In the genomic region with DNA sequence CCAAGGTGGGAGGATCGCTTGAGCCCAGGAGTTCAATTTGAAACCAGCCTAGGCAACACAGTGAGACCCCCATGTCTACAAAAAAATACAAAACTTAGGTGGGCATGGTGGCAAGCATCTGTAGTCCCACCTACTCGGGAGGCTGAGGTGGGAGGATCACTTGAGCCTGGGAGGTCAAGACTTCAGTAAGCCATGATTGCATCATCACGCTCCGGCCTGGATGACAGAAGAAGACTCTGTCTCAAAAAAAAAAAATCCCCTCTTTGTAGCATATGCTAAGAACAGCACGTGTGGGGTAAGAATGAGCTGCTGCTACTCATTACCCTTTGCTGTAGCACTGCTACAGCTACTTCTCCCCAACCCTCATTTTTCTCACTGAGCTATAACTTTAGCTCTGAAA, we compare ENCODE assay signal across 32 cellular contexts. TPM values are rescaled to one million over a fixed set of nuclear protein-coding genes. Genes with fewer than 3 reads are reported as not detected.
"Had no signal": no experiment of that assay in that cellular context is flagged by ENCODE, and none has a peak within 500 bp of the region (broad histone marks: within the 10 kb centered on the region; RNA-seq: fewer than 3 reads in every experiment).

No MANE protein-coding gene starts in this region.

- H3K9me3 Mint-ChIP-seq: activated B cell treated with CpG ODN at 0.5 μM for 24 hours; activated CD4-positive, alpha-beta memory T cell treated with anti-CD3 and anti-CD28 coated beads, Interleukin-2, amount 10 ng/mL, durations not matched to agents 7 days and 5 days; activated naive CD4-positive, alpha-beta T cell treated with anti-CD3 and anti-CD28 coated beads, Interleukin-2, amount 10 ng/mL, durations not matched to agents 7 days and 5 days; activated naive CD8-positive, alpha-beta T cell treated with anti-CD3 and anti-CD28 coated beads, Interleukin-2, amount 10 ng/mL, durations not matched to agents 7 days and 5 days; activated T-helper 2 cell treated with anti-CD3 and anti-CD28 coated beads, Interferon-gamma antibody, Interleukin-2, Interleukin-4, amounts not matched to agents 10 μg/mL and 5 μg/mL and 100 μg/mL, durations not matched to agents 14 hours and 24 hours and 36 hours had no signal

- H3K9me3 ChIP-seq: breast epithelium, MG63 had no signal

- H3K4me1 ChIP-seq: breast epithelium had no signal

- H3K4me1 Mint-ChIP-seq: activated B cell treated with CpG ODN at 0.5 μM for 24 hours; activated naive CD8-positive, alpha-beta T cell treated with anti-CD3 and anti-CD28 coated beads, Interleukin-2, amount 10 ng/mL, durations not matched to agents 7 days and 5 days had no signal

- H3K4me3 Mint-ChIP-seq: activated B cell treated with CpG ODN at 0.5 μM for 24 hours; activated CD4-positive, alpha-beta memory T cell treated with anti-CD3 and anti-CD28 coated beads, Interleukin-2, amount 10 ng/mL, durations not matched to agents 7 days and 5 days; activated naive CD4-positive, alpha-beta T cell treated with anti-CD3 and anti-CD28 coated beads, Interleukin-2, amount 10 ng/mL, durations not matched to agents 7 days and 5 days; activated naive CD8-positive, alpha-beta T cell treated with anti-CD3 and anti-CD28 coated beads, Interleukin-2, amount 10 ng/mL, durations not matched to agents 7 days and 5 days had no signal

- H3K4me3 ChIP-seq: breast epithelium, MG63 had no signal

- H3K27me3 ChIP-seq: breast epithelium, MG63 had no signal

- H3K9ac ChIP-seq: KMS-11 had no signal

- H3K27ac ChIP-seq: KMS-11 had no signal

- H3K27me3 Mint-ChIP-seq: activated B cell treated with CpG ODN at 0.5 μM for 24 hours; activated CD4-positive, alpha-beta memory T cell treated with anti-CD3 and anti-CD28 coated beads, Interleukin-2, amount 10 ng/mL, durations not matched to agents 7 days and 5 days; activated naive CD4-positive, alpha-beta T cell treated with anti-CD3 and anti-CD28 coated beads, Interleukin-2, amount 10 ng/mL, durations not matched to agents 7 days and 5 days; activated naive CD8-positive, alpha-beta T cell treated with anti-CD3 and anti-CD28 coated beads, Interleukin-2, amount 10 ng/mL, durations not matched to agents 7 days and 5 days had no signal

- DNase-seq: activated B cell treated with CpG ODN at 0.5 μM for 24 hours; activated CD4-positive, alpha-beta memory T cell treated with anti-CD3 and anti-CD28 coated beads, Interleukin-2, amount 10 ng/mL, durations not matched to agents 7 days and 5 days; activated CD4-positive, alpha-beta T cell treated with anti-CD3 and anti-CD28 coated beads for 1 hour; activated CD4-positive, alpha-beta T cell treated with anti-CD3 and anti-CD28 coated beads, Interleukin-2, amount 50 U/mL, for 1 hour; activated CD8-positive, alpha-beta memory T cell treated with anti-CD3 and anti-CD28 coated beads, Interleukin-2, amount 50 U/mL, for 48 hours; activated gamma-delta T cell treated with Interleukin-2 at 50 U/mL for 16 hours; activated naive CD4-positive, alpha-beta T cell treated with anti-CD3 and anti-CD28 coated beads, Interleukin-2, amount 10 ng/mL, durations not matched to agents 7 days and 5 days; activated naive CD8-positive, alpha-beta T cell treated with anti-CD3 and anti-CD28 coated beads, Interleukin-2, amount 10 ng/mL, durations not matched to agents 7 days and 5 days; activated T-cell treated with anti-CD3 and anti-CD28 coated beads, Interleukin-2, amount 50 U/mL, for 48 hours; aorta; caudate nucleus; MG63; MV-4-11; NCI-H1092 treated with DMSO at 0.1 percent for 48 hours; NCI-H1417 treated with DMSO at 0.1 percent for 48 hours; NCI-H1694; NCI-H2029; NCI-H2107; NCI-H2171 treated with DMSO at 0.1 percent for 48 hours; NCI-H226; NCI-H526; NCI-H82; SIG-M5; T-helper 2 cell; T1000 had no signal

- H3K27ac Mint-ChIP-seq: activated B cell treated with CpG ODN at 0.5 μM for 24 hours; activated CD4-positive, alpha-beta memory T cell treated with anti-CD3 and anti-CD28 coated beads, Interleukin-2, amount 10 ng/mL, durations not matched to agents 7 days and 5 days; activated naive CD4-positive, alpha-beta T cell treated with anti-CD3 and anti-CD28 coated beads, Interleukin-2, amount 10 ng/mL, durations not matched to agents 7 days and 5 days; activated naive CD8-positive, alpha-beta T cell treated with anti-CD3 and anti-CD28 coated beads, Interleukin-2, amount 10 ng/mL, durations not matched to agents 7 days and 5 days; activated T-helper 2 cell treated with anti-CD3 and anti-CD28 coated beads, Interferon-gamma antibody, Interleukin-2, Interleukin-4, amounts not matched to agents 10 μg/mL and 5 μg/mL and 100 μg/mL, durations not matched to agents 14 hours and 24 hours and 36 hours had no signal

RNA-seq across cellular contexts. Expression of a gene that starts 29.7 kb away (rescaled TPM):
- total RNA-seq: activated B cell treated with CpG ODN at 0.5 μM for 24 hours, chondrocyte, NCI-H460, OCI-LY7, RPMI7951 had no signal
- polyA plus RNA-seq: aorta had no signal

RNA-seq across cellular contexts. Expression of a gene that starts 31.4 kb away (rescaled TPM):
- total RNA-seq: chondrocyte, NCI-H460, OCI-LY7, RPMI7951 had no signal
